9 cellular contexts compared by ENCODE assay signal in the genomic region with DNA sequence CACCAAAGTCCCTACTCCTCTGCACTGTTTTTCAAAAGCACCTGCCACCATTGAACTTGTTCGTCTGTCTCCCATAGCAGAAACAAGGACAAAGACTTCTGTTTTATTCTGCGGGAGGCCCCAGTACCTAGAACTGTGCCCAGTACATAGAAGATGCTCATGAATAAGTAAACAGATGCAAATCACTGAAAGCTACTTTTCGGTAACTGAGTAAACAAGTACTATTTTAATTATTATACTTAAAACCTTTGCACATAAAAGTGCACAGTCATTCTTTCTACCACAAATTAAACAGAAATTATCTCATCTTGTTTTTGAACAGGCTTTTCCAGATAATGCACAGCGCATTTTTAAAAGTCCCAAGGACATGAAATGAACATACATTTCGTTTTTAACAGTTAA. TPM values are rescaled to one million over a fixed set of nuclear protein-coding genes. Genes with fewer than 3 reads are reported as not detected.
DNase-seq lines count a peak whose midpoint lies in the region; ATAC-seq and TF ChIP-seq lines count a peak whose summit lies in the region.
"Had no signal": no experiment of that assay in that cellular context is flagged by ENCODE, and none has a peak within 500 bp of the region (broad histone marks: within the 10 kb centered on the region; RNA-seq: fewer than 3 reads in every experiment).

No MANE protein-coding gene starts in this region.

- H3K36me3 ChIP-seq in BLaER1: peaks cover 38% of the 10 kb centered on the region

- peak; percentile 26 for DNase-seq in LNCaP clone FGC (ENCODE audit: low read depth)
- no peak for DNase-seq in NK-92 (lab: John Stamatoyannopoulos, UW; ENCODE audit: unreplicated experiment)
- DNase-seq in HPDE6-E6E7 (ENCODE audit: extremely low spot score): no peak
- DNase-seq in NCI-H2029 (lab: John Stamatoyannopoulos, UW): no peak
- DNase-seq: DMS53 had no signal

- H3K9me3 Mint-ChIP-seq in brain: no peaks in the 10 kb centered on the region

- peaks cover 25% of the 10 kb centered on the region for H3K36me3 Mint-ChIP-seq in brain

- H3K4me2 ChIP-seq in BLaER1: peak overlapping the region; percentile 95

- peak overlapping the region; percentile 92 for H3K9ac ChIP-seq in BLaER1

- peak overlapping the region in 3 of 5 experiments; percentile 52 to 99 (median 80) for H3K27ac Mint-ChIP-seq in brain

- peak overlapping the region; percentile 88; the same call in 1 of the 2 replicates for H3K4me3 ChIP-seq in BLaER1
- peak overlapping the region; percentile 91 for H3K4me3 ChIP-seq in LNCaP clone FGC (ENCODE audit: low read depth, low read length)
- H3K4me3 ChIP-seq in mononuclear cell (ENCODE audit: low read length): peak overlapping the region; percentile 1

- peaks cover 40% of the 10 kb centered on the region for H3K4me1 ChIP-seq in BLaER1
- peaks cover 73% of the 10 kb centered on the region for H3K4me1 ChIP-seq in mononuclear cell (ENCODE audit: insufficient read depth, low read length)

- TF ChIP-seq CTCF in LNCaP clone FGC (IDR thresholded peaks at IDR 0.05; ENCODE audit: control insufficient read depth, extremely low read depth, insufficient read depth): no peak
- no peak for TF ChIP-seq CTCF in brain (conservative IDR thresholded peaks at IDR 0.05)

- peaks cover 85% of the 10 kb centered on the region for H4K20me1 ChIP-seq in BLaER1

- H3K27ac ChIP-seq in BLaER1: 0 out of 2 replicates have a peak overlapping the region, but pooled peaks have one; percentile 1

- H3K9me3 ChIP-seq in BLaER1 (no peaks in the 10 kb centered on the region), mononuclear cell (ENCODE audit: low read depth, low read length) (no peaks in the 10 kb centered on the region)

- peaks cover 43% of the 10 kb centered on the region for H3K4me1 Mint-ChIP-seq in brain

- H3K27me3 Mint-ChIP-seq in brain: peaks cover 2% of the 10 kb centered on the region

- H3K4me3 Mint-ChIP-seq in brain: peak overlapping the region; percentile 99 to 100 (median 99)

- H3K27me3 ChIP-seq in BLaER1: no peaks in the 10 kb centered on the region
- H3K27me3 ChIP-seq in mononuclear cell (ENCODE audit: insufficient read depth, low read length): no peaks in the 10 kb centered on the region

- no peak for ATAC-seq in HG03442 (IDR thresholded peaks at IDR 0.05; ENCODE audit: unreplicated experiment)

RNA-seq across cellular contexts. Expression of a gene that starts 3.8 kb away (rescaled TPM):
- polyA plus RNA-seq in brain (ENCODE audit: insufficient read depth, low read depth, low replicate concordance): 88.6 TPM
- 272 TPM for total RNA-seq in mononuclear cell

RNA-seq across cellular contexts. Expression of a gene that starts 59.1 kb away (rescaled TPM):
- 10.6 TPM for polyA plus RNA-seq in brain (ENCODE audit: insufficient read depth, low read depth, low replicate concordance)
- total RNA-seq in mononuclear cell: 1.7 TPM

Comparison
In these comparisons a context has a peak if more than half of its experiments do, and no peak if none do; other contexts are left out.
1. H3K4me3 ChIP-seq: peak in every context shown above with its lines; median percentile 91 in LNCaP clone FGC; 88 in BLaER1; 1 in mononuclear cell.